17 cellular contexts compared by ENCODE assay signal in the genomic region with DNA sequence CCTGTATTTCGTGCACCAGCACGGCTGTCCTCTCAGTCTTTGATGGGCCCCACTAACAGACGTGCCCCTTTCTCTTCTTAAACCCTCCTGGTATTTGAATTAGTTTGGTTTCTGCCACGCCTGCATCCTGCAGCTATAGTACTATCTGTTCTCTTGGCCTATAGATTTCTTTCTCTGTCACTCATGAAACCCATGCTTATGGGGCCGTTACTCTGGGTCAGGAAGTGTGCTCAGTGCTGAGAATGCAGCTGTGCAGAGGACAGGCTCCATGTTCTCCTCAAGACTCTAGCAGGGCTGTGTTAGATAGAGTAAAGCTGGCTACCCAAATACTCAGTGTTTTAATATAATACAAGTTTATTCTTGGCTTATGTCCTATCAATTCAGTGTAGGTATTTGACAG.
DNase-seq lines count a peak whose midpoint lies in the region; ATAC-seq and TF ChIP-seq lines count a peak whose summit lies in the region.
"Had no signal": no experiment of that assay in that cellular context is flagged by ENCODE, and none has a peak within 500 bp of the region (broad histone marks: within the 10 kb centered on the region; RNA-seq: fewer than 3 reads in every experiment).

No MANE protein-coding gene starts in this region.

- no peaks in the 10 kb centered on the region for H3K9me2 ChIP-seq in Loucy (replicated peaks; ENCODE audit: low read depth, low read length)

- peak; percentile 57 for ATAC-seq in GM18868 (IDR thresholded peaks at IDR 0.05; ENCODE audit: unreplicated experiment)
- ATAC-seq in HG02870 (IDR thresholded peaks at IDR 0.05; ENCODE audit: unreplicated experiment) = peak; percentile 55

- peaks cover 2% of the 10 kb centered on the region for H3K27me3 Mint-ChIP-seq in neural progenitor cell (ENCODE audit: insufficient read depth, low read depth)
- H3K27me3 Mint-ChIP-seq in glutamatergic neuron (ENCODE audit: unreplicated experiment) = no peaks in the 10 kb centered on the region
- H3K27me3 Mint-ChIP-seq: CD4-positive, CD25-positive, alpha-beta regulatory T cell had no signal

- H3K4me3 Mint-ChIP-seq in neural progenitor cell (no peak overlapping the region), glutamatergic neuron (ENCODE audit: unreplicated experiment) (no peak overlapping the region)
- H3K4me3 Mint-ChIP-seq: CD4-positive, CD25-positive, alpha-beta regulatory T cell; CD8-positive, alpha-beta memory T cell; HFFc6 had no signal

- no peak for TF ChIP-seq CTCF in Loucy (conservative IDR thresholded peaks at IDR 0.05; ENCODE audit: low read length)
- no peak for TF ChIP-seq CTCF in neural progenitor cell (IDR thresholded peaks at IDR 0.05)
- no peak for TF ChIP-seq CTCF in glutamatergic neuron (IDR thresholded peaks at IDR 0.05; ENCODE audit: partially characterized antibody, unreplicated experiment)

- H3K4me1 Mint-ChIP-seq in neural progenitor cell (peaks cover 12% of the 10 kb centered on the region), glutamatergic neuron (ENCODE audit: low read depth, unreplicated experiment) (no peaks in the 10 kb centered on the region)
- H3K4me1 Mint-ChIP-seq: CD4-positive, CD25-positive, alpha-beta regulatory T cell; CD8-positive, alpha-beta memory T cell had no signal

- H3K4me1 ChIP-seq in Loucy (ENCODE audit: insufficient read depth, low read length, poor library complexity, severe bottlenecking) (no peaks in the 10 kb centered on the region), neural progenitor cell (no peaks in the 10 kb centered on the region)
- H3K4me1 ChIP-seq: BE2C had no signal

- H3F3A ChIP-seq in Loucy (ENCODE audit: low read depth) = no peaks in the 10 kb centered on the region
- no peaks in the 10 kb centered on the region for H3F3A ChIP-seq in neural progenitor cell (ENCODE audit: low read depth)

- H2AFZ ChIP-seq in Loucy (ENCODE audit: low read length) (0 out of 2 replicates have a peak overlapping the region, but pooled peaks have one; percentile 37), neural progenitor cell (replicated peaks) (no peak overlapping the region)

- H3K27me3 ChIP-seq in Loucy (ENCODE audit: insufficient read depth, low read length, poor library complexity, severe bottlenecking) (no peaks in the 10 kb centered on the region), neural progenitor cell (no peaks in the 10 kb centered on the region)
- H3K27me3 ChIP-seq: BE2C had no signal

- H3K36me3 ChIP-seq in Loucy (ENCODE audit: insufficient read depth, low read length) = no peaks in the 10 kb centered on the region
- no peaks in the 10 kb centered on the region for H3K36me3 ChIP-seq in neural progenitor cell
- H3K36me3 ChIP-seq: BE2C had no signal

- H3K36me3 Mint-ChIP-seq in neural progenitor cell (no peaks in the 10 kb centered on the region), glutamatergic neuron (ENCODE audit: unreplicated experiment) (no peaks in the 10 kb centered on the region)
- H3K36me3 Mint-ChIP-seq: CD4-positive, CD25-positive, alpha-beta regulatory T cell; CD8-positive, alpha-beta memory T cell had no signal

- H3K4me3 ChIP-seq in Loucy (ENCODE audit: low read length, poor library complexity, severe bottlenecking) = no peak overlapping the region
- no peak overlapping the region for H3K4me3 ChIP-seq in neural progenitor cell

- H4K20me1 ChIP-seq in Loucy (ENCODE audit: insufficient read depth, low read length, poor library complexity, severe bottlenecking) (no peaks in the 10 kb centered on the region), neural progenitor cell (ENCODE audit: low read depth) (no peaks in the 10 kb centered on the region)

- H3K9me3 ChIP-seq in Loucy (ENCODE audit: insufficient read depth, low read depth, low read length) = no peaks in the 10 kb centered on the region
- H3K9me3 ChIP-seq in neural progenitor cell (ENCODE audit: low read depth) = no peaks in the 10 kb centered on the region
- H3K9me3 ChIP-seq: BE2C had no signal

- DNase-seq in neural progenitor cell (ENCODE audit: low spot score) (no peak), Ammon's horn (ENCODE audit: low spot score) (no peak), glutamatergic neuron (no peak)
- DNase-seq in activated CD4-positive, CD25-positive, alpha-beta regulatory T cell (lab: John Stamatoyannopoulos, UW) = no peak
- DNase-seq: BE2C; C1 segment of cervical spinal cord; CD4-positive, CD25-positive, alpha-beta regulatory T cell; CD8-positive, alpha-beta memory T cell; COR-L47; GOT3; H7; HFFc6 had no signal

- H3K27ac Mint-ChIP-seq in neural progenitor cell (peak overlapping the region; percentile 19), glutamatergic neuron (ENCODE audit: unreplicated experiment) (no peak overlapping the region)
- H3K27ac Mint-ChIP-seq: CD4-positive, CD25-positive, alpha-beta regulatory T cell; CD8-positive, alpha-beta memory T cell; HFFc6 had no signal

- no peak overlapping the region for H3K27ac ChIP-seq in neural progenitor cell
- H3K27ac ChIP-seq: HL-60, KMS-11 had no signal

- H3K9ac ChIP-seq in Loucy (ENCODE audit: low read depth, low read length, poor library complexity, severe bottlenecking) = no peak overlapping the region
- no peak overlapping the region for H3K9ac ChIP-seq in neural progenitor cell
- H3K9ac ChIP-seq: KMS-11 had no signal

- H3K4me2 ChIP-seq in Loucy (ENCODE audit: low read depth, low read length, poor library complexity, severe bottlenecking) = no peak overlapping the region
- H3K4me2 ChIP-seq in neural progenitor cell = no peak overlapping the region
- H3K4me2 ChIP-seq: KMS-11 had no signal

- no peaks in the 10 kb centered on the region for H3K79me2 ChIP-seq in Loucy (ENCODE audit: insufficient read depth, low read length)
- no peaks in the 10 kb centered on the region for H3K79me2 ChIP-seq in neural progenitor cell (ENCODE audit: low read depth)

- H3K9me3 Mint-ChIP-seq in neural progenitor cell (no peaks in the 10 kb centered on the region), glutamatergic neuron (ENCODE audit: unreplicated experiment) (no peaks in the 10 kb centered on the region)
- H3K9me3 Mint-ChIP-seq: CD4-positive, CD25-positive, alpha-beta regulatory T cell; CD8-positive, alpha-beta memory T cell; HFFc6 had no signal
